In genomic region chr17:43528319-43528987, GRCh38 we compare ENCODE assay signal across 19 cellular contexts. TPM values are rescaled to one million over a fixed set of nuclear protein-coding genes. Genes with fewer than 3 reads are reported as not detected.
DNase-seq lines count a peak whose midpoint lies in the region; ATAC-seq and TF ChIP-seq lines count a peak whose summit lies in the region.
"Had no signal": no experiment of that assay in that cellular context is flagged by ENCODE, and none has a peak within 500 bp of the region (broad histone marks: within the 10 kb centered on the region; RNA-seq: fewer than 3 reads in every experiment).

No MANE protein-coding gene starts in this region.

- peaks cover 70% of the 10 kb centered on the region for H3K4me1 Mint-ChIP-seq in neural crest cell
- peaks cover 4% of the 10 kb centered on the region for H3K4me1 Mint-ChIP-seq in T-helper 2 cell treated with Interferon-gamma antibody and Interleukin-4, amounts not matched to agents 5 μg/mL and 100 μg/mL, for 36 hours (ENCODE audit: low read depth)

- peak; percentile 45 to 60 for ATAC-seq in left cardiac atrium
- ATAC-seq: activated naive CD4-positive, alpha-beta T cell treated with anti-CD3 and anti-CD28 coated beads, Interleukin-2, amount 50 U/mL, for 72 hours had no signal

- in situ Hi-C loops in G401 (cut with HindIII; ENCODE audit: low sequenced_read_pairs): no loop called here

- DNase-seq in COLO829 (ENCODE audit: low spot score) (peak; percentile 79), RWPE1 (ENCODE audit: low spot score) (no peak), left cardiac atrium (peak; percentile 64), neural crest cell (ENCODE audit: low read depth, low spot score) (peak; percentile 45), NCI-H1417 treated with DMSO at 0.1 percent for 48 hours (lab: John Stamatoyannopoulos, UW) (no peak), G401 (ENCODE audit: low spot score) (no peak)
- DNase-seq in activated CD4-positive, alpha-beta T cell treated with anti-CD3 and anti-CD28 coated beads for 4 hours: no peak
- no peak for DNase-seq in T-helper 2 cell treated with Interferon-gamma antibody and Interleukin-4, amounts not matched to agents 5 μg/mL and 100 μg/mL, for 36 hours (ENCODE audit: low spot score)
- DNase-seq: activated CD4-positive, alpha-beta T cell treated with anti-CD3 and anti-CD28 coated beads for 1 hour; activated CD8-positive, alpha-beta memory T cell treated with anti-CD3 and anti-CD28 coated beads, Interleukin-2, amount 50 U/mL, for 48 hours; foreskin fibroblast; NCI-H187 treated with DMSO at 0.1 percent for 48 hours; OCI-M1; stimulated activated CD4-positive, alpha-beta T cell treated with anti-CD3 and anti-CD28 coated beads, Interleukin-2, amount 100 ng/mL, for 24 hours; stimulated activated CD8-positive, alpha-beta memory T cell treated with anti-CD3 and anti-CD28 coated beads, Interleukin-4, amount 100 ng/mL, for 48 hours; T-helper 2 cell had no signal

- CTCF ChIA-PET in RWPE1 (lab: Yijun Ruan, JAX): no interaction called here

- H3K27me3 Mint-ChIP-seq in neural crest cell (ENCODE audit: low read depth): peaks cover 4% of the 10 kb centered on the region
- H3K27me3 Mint-ChIP-seq in T-helper 2 cell treated with Interferon-gamma antibody and Interleukin-4, amounts not matched to agents 5 μg/mL and 100 μg/mL, for 36 hours (ENCODE audit: low read depth): no peaks in the 10 kb centered on the region
- H3K27me3 Mint-ChIP-seq: central memory CD8-positive, alpha-beta T cell had no signal

- intact Hi-C loops in left cardiac atrium (cut with DNase I): no loop called here

- peak overlapping the region; percentile 87 for H3K27ac ChIP-seq in RWPE1
- H3K27ac ChIP-seq: thoracic aorta had no signal

- peaks cover 12% of the 10 kb centered on the region for H3K36me3 Mint-ChIP-seq in neural crest cell (ENCODE audit: low read depth)
- peaks cover 21% of the 10 kb centered on the region for H3K36me3 Mint-ChIP-seq in T-helper 2 cell treated with Interferon-gamma antibody and Interleukin-4, amounts not matched to agents 5 μg/mL and 100 μg/mL, for 36 hours (ENCODE audit: low read depth)
- H3K36me3 Mint-ChIP-seq: activated naive CD4-positive, alpha-beta T cell treated with anti-CD3 and anti-CD28 coated beads, Interleukin-2, amount 50 U/mL, for 72 hours had no signal

- H3K4me3 Mint-ChIP-seq in neural crest cell: peak overlapping the region; percentile 85
- H3K4me3 Mint-ChIP-seq in T-helper 2 cell treated with Interferon-gamma antibody and Interleukin-4, amounts not matched to agents 5 μg/mL and 100 μg/mL, for 36 hours: no peak overlapping the region
- H3K4me3 Mint-ChIP-seq: central memory CD8-positive, alpha-beta T cell had no signal

- H3K9me3 Mint-ChIP-seq in neural crest cell: no peaks in the 10 kb centered on the region
- no peaks in the 10 kb centered on the region for H3K9me3 Mint-ChIP-seq in T-helper 2 cell treated with Interferon-gamma antibody and Interleukin-4, amounts not matched to agents 5 μg/mL and 100 μg/mL, for 36 hours
- H3K9me3 Mint-ChIP-seq: activated naive CD4-positive, alpha-beta T cell treated with anti-CD3 and anti-CD28 coated beads, Interleukin-2, amount 50 U/mL, for 72 hours; central memory CD8-positive, alpha-beta T cell had no signal

- TF ChIP-seq CTCF in RWPE1 (conservative IDR thresholded peaks at IDR 0.05; ENCODE audit: low read depth) (no peak), neural crest cell (conservative IDR thresholded peaks at IDR 0.05) (no peak)

- POLR2A ChIA-PET in RWPE1 (lab: Yijun Ruan, JAX; ENCODE audit: low non-redundant PET): no interaction called here

- H3K27ac Mint-ChIP-seq in neural crest cell (ENCODE audit: unreplicated experiment): peak overlapping the region; percentile 96
- H3K27ac Mint-ChIP-seq in T-helper 2 cell treated with Interferon-gamma antibody and Interleukin-4, amounts not matched to agents 5 μg/mL and 100 μg/mL, for 36 hours: no peak overlapping the region

RNA-seq across cellular contexts. Expression of gene ETV4, which starts 17.7 kb away (rescaled TPM):
- total RNA-seq in left cardiac atrium (1 to 10 TPM in 1 of 2 donors, under 1 TPM in 1; 0.91 to 7.0 TPM), neural crest cell (55.0 and 59.6 TPM in 2 replicates)
- total RNA-seq in G401 (2014; rRNA removed; shearing (Covaris generic)): 30.9 and 31.5 TPM in 2 replicates

RNA-seq across cellular contexts. Expression of gene DHX8, which starts 44.7 kb away (rescaled TPM):
- 10 to 100 TPM; 27.1 to 35.2 TPM for total RNA-seq in left cardiac atrium
- 56.9 and 68.0 TPM in 2 replicates for total RNA-seq in neural crest cell
- total RNA-seq in G401 (2014; rRNA removed; shearing (Covaris generic)): 25.9 and 43.7 TPM in 2 replicates

Comparison
In these comparisons a context has a peak if more than half of its experiments do, and no peak if none do; other contexts are left out.
1. DNase-seq: peak in COLO829 (single experiment), left cardiac atrium (single experiment) and neural crest cell (single experiment); none in RWPE1 (single experiment), activated CD4-positive, alpha-beta T cell treated with anti-CD3 and anti-CD28 coated beads for 4 hours (0 of 2), NCI-H1417 treated with DMSO at 0.1 percent for 48 hours (single experiment), T-helper 2 cell treated with Interferon-gamma antibody and Interleukin-4, amounts not matched to agents 5 μg/mL and 100 μg/mL, for 36 hours (single experiment) and G401 (single experiment).